In genomic region chr4:145663194-145663593, GRCh38 we compare ENCODE assay signal across 26 cellular contexts. TPM values are rescaled to one million over a fixed set of nuclear protein-coding genes. Genes with fewer than 3 reads are reported as not detected.
DNase-seq lines count a peak whose midpoint lies in the region; ATAC-seq and TF ChIP-seq lines count a peak whose summit lies in the region.
"Had no signal": no experiment of that assay in that cellular context is flagged by ENCODE, and none has a peak within 500 bp of the region (broad histone marks: within the 10 kb centered on the region; RNA-seq: fewer than 3 reads in every experiment).

No MANE protein-coding gene starts in this region.

- no peak for TF ChIP-seq CTCF in fibroblast of mammary gland (conservative IDR thresholded peaks at IDR 0.05; ENCODE audit: control insufficient read depth, insufficient read depth, low read depth, low read length)
- no peak for TF ChIP-seq CTCF in right lobe of liver (IDR thresholded peaks at IDR 0.05)
- TF ChIP-seq CTCF in RWPE1 (conservative IDR thresholded peaks at IDR 0.05; ENCODE audit: low read depth), result no peak

- H3K4me1 Mint-ChIP-seq in activated naive CD8-positive, alpha-beta T cell treated with anti-CD3 and anti-CD28 coated beads for 36 hours, result no peaks in the 10 kb centered on the region
- H3K4me1 Mint-ChIP-seq: GM23338, IgD-negative memory B cell had no signal

- H3K9me3 Mint-ChIP-seq in activated naive CD8-positive, alpha-beta T cell treated with anti-CD3 and anti-CD28 coated beads for 36 hours, result peaks cover 38% of the 10 kb centered on the region
- H3K9me3 Mint-ChIP-seq: GM23338 had no signal

- WGBS in right lobe of liver (ENCODE audit: insufficient coverage, low coverage, low lambda C conversion rate, missing lambda C conversion rate), result 47% methylated on average over 3 of the region's 3 CpGs

- H3K27me3 ChIP-seq in right lobe of liver, result no peaks in the 10 kb centered on the region
- H3K27me3 ChIP-seq: BLaER1 had no signal

- H3K36me3 ChIP-seq in right lobe of liver, result no peaks in the 10 kb centered on the region
- H3K36me3 ChIP-seq: BLaER1 had no signal

- no peak overlapping the region for H3K27ac Mint-ChIP-seq in activated naive CD8-positive, alpha-beta T cell treated with anti-CD3 and anti-CD28 coated beads for 36 hours
- H3K27ac Mint-ChIP-seq: CD8-positive, alpha-beta T cell; GM23338; IgD-negative memory B cell had no signal

- H3K4me3 ChIP-seq in fibroblast of mammary gland (ENCODE audit: control insufficient read depth, low read depth, low read length) (no peak overlapping the region), right lobe of liver (no peak overlapping the region)
- H3K4me3 ChIP-seq: BLaER1, GM12878, GM23338 had no signal

- H3K27ac ChIP-seq in right lobe of liver (no peak overlapping the region), RWPE1 (no peak overlapping the region)
- H3K27ac ChIP-seq: BLaER1 had no signal

- no peak overlapping the region for H3K4me3 Mint-ChIP-seq in activated naive CD8-positive, alpha-beta T cell treated with anti-CD3 and anti-CD28 coated beads for 36 hours
- H3K4me3 Mint-ChIP-seq: CD8-positive, alpha-beta T cell; GM23338; IgD-negative memory B cell had no signal

- no peaks in the 10 kb centered on the region for H3K4me1 ChIP-seq in right lobe of liver
- H3K4me1 ChIP-seq: BLaER1 had no signal

- peaks cover 38% of the 10 kb centered on the region for H3K36me3 Mint-ChIP-seq in activated naive CD8-positive, alpha-beta T cell treated with anti-CD3 and anti-CD28 coated beads for 36 hours

- DNase-seq in fibroblast of mammary gland (ENCODE audit: low read depth), result peak; percentile 4
- no peak for DNase-seq in left cardiac atrium
- no peak for DNase-seq in right lobe of liver
- DNase-seq in sciatic nerve (ENCODE audit: low spot score), result no peak
- no peak for DNase-seq in RKO (ENCODE audit: low spot score)
- no peak for DNase-seq in RWPE1 (ENCODE audit: low spot score)
- no peak for DNase-seq in mucosa of gallbladder (ENCODE audit: low spot score)
- DNase-seq in activated naive CD8-positive, alpha-beta T cell treated with anti-CD3 and anti-CD28 coated beads for 36 hours, result no peak
- DNase-seq: CD8-positive, alpha-beta T cell; DMS53; EL; HCEC 1CT; Karpas-422; NCI-H1417 treated with DMSO at 0.1 percent for 48 hours; NCI-H187 treated with DMSO at 0.1 percent for 48 hours; NCI-H226; NCI-H524; NCI-H82; OCI-M1 had no signal

- POLR2A ChIA-PET in RWPE1 (lab: Yijun Ruan, JAX; ENCODE audit: low non-redundant PET), result no interaction called here

- TF ChIP-seq POLR2A in right lobe of liver (IDR thresholded peaks at IDR 0.05), result no peak

- H3K9me3 ChIP-seq in right lobe of liver, result no peaks in the 10 kb centered on the region

- H3K27me3 Mint-ChIP-seq in activated naive CD8-positive, alpha-beta T cell treated with anti-CD3 and anti-CD28 coated beads for 36 hours, result no peaks in the 10 kb centered on the region

- intact Hi-C loops in left cardiac atrium (cut with DNase I) (no loop called here), right lobe of liver (cut with DNase I) (no loop called here), sciatic nerve (cut with DNase I) (no loop called here)

- ATAC-seq in left cardiac atrium (peak; percentile 54 to 97), right lobe of liver (peak; percentile 73 to 95 (median 84)), sciatic nerve (peak; percentile 78)
- ATAC-seq: CD8-positive, alpha-beta T cell; GM12878; GM23338 had no signal

- CTCF ChIA-PET in RWPE1 (lab: Yijun Ruan, JAX), result no interaction called here

RNA-seq across cellular contexts. Expression of gene C4orf51, which starts 16.8 kb away (rescaled TPM):
- not detected for total RNA-seq in left cardiac atrium
- not detected for total RNA-seq in right lobe of liver
- total RNA-seq in sciatic nerve, result not detected
- not detected for total RNA-seq in mucosa of gallbladder
- not detected for total RNA-seq in activated naive CD8-positive, alpha-beta T cell treated with anti-CD3 and anti-CD28 coated beads for 36 hours
- total RNA-seq: A673; CD8-positive, alpha-beta T cell; GM12878; GM23338; MCF 10A; RPMI7951 had no signal

RNA-seq across cellular contexts. Expression of gene MMAA, which starts 44.0 kb away (rescaled TPM):
- total RNA-seq in left cardiac atrium (1 to 10 TPM; 6.6 to 8.7 TPM), right lobe of liver (10 to 100 TPM; 11.4 to 27.1 (median 20.7) TPM), sciatic nerve (8.4 TPM), mucosa of gallbladder (17.3 TPM)
- 10 to 100 TPM; 12.8 to 13.4 TPM for total RNA-seq in activated naive CD8-positive, alpha-beta T cell treated with anti-CD3 and anti-CD28 coated beads for 36 hours
